ENCODE assay signal across 8 cellular contexts in the genomic region with DNA sequence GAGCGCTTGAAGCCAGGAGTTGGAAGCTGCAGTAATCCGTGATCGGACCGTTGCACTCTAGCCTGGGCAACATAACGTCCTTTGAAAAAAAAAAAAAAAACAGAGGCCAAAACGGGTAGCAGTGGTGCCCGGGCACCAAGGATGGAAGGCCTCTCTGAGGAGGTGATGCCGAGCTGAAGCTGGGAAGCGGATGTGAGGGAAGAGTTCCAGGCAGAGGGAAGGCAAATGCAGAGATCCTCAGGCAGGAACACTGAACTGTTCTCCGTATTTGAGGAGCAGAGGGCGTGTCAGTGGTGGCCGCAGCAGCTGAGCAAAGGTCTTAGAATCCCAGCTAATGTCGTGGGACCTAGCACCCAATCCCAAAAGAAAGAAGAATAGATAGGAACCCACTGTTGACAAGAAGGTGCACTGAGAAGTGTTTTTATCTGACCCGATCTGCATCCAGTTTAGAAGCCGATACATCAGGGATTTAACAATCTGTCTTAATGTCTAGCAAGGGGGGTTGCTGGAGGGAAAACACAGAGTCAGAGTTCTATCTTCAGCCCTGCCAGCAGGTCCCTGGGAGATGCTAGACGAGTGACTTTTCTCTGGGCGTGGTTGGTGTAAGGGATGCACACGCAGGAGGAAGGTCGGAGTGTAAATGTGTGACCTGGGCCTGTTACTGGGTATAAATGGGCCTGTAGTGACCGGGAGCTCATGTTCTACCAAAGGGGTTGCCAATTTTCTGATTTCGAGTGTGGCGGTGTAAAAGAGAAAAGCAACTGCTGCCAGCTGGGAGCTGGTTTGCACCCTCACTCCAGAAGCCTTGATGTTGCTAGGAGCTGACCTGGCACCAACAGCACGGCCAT. TPM values are rescaled to one million over a fixed set of nuclear protein-coding genes. Genes with fewer than 3 reads are reported as not detected.
DNase-seq lines count a peak whose midpoint lies in the region; ATAC-seq and TF ChIP-seq lines count a peak whose summit lies in the region.

No MANE protein-coding gene starts in this region.

- H3K4me2 ChIP-seq in MM.1S (ENCODE audit: low read depth, low read length): peak overlapping the region; percentile 92

- no peaks in the 10 kb centered on the region for H3K9me3 Mint-ChIP-seq in T-helper 2 cell treated with Interferon-gamma antibody and Interleukin-4, amounts not matched to agents 5 μg/mL and 100 μg/mL, for 36 hours

- ATAC-seq in HG02623 (IDR thresholded peaks at IDR 0.05; ENCODE audit: unreplicated experiment): no peak
- ATAC-seq in HG03442 (IDR thresholded peaks at IDR 0.05; ENCODE audit: unreplicated experiment): no peak

- no peaks in the 10 kb centered on the region for H3K27me3 ChIP-seq in MM.1S (replicated peaks; ENCODE audit: insufficient read depth, low read length)
- H3K27me3 ChIP-seq in skeletal muscle tissue (ENCODE audit: control insufficient read depth in 3 of 3, insufficient read depth in 3 of 3, low read length in 3 of 3): no peaks in the 10 kb centered on the region

- H3K9me3 ChIP-seq in MM.1S (replicated peaks; ENCODE audit: insufficient read depth, low read length): no peaks in the 10 kb centered on the region
- no peaks in the 10 kb centered on the region for H3K9me3 ChIP-seq in skeletal muscle tissue (ENCODE audit: control insufficient read depth in 3 of 3, low read length in 3 of 3)

- H3K9me2 ChIP-seq in MM.1S (replicated peaks; ENCODE audit: insufficient read depth, low read length): no peaks in the 10 kb centered on the region

- in situ Hi-C loops in astrocyte of the spinal cord (cut with HindIII; ENCODE audit: low sequenced_read_pairs): no loop called here

- DNase-seq in T-helper 2 cell treated with Interferon-gamma antibody and Interleukin-4, amounts not matched to agents 5 μg/mL and 100 μg/mL, for 36 hours (ENCODE audit: low spot score): no peak
- DNase-seq in T-helper 2 cell: no peak
- DNase-seq in MM.1S: no peak
- DNase-seq in astrocyte of the spinal cord (ENCODE audit: low read depth, low spot score): peak; percentile 31
- DNase-seq in iPS-NIHi11 (ENCODE audit: low spot score): peak; percentile 44

- H3F3A ChIP-seq in MM.1S (ENCODE audit: insufficient read depth, low read length): peaks cover 5% of the 10 kb centered on the region; the same call in 1 of the 2 replicates

- peaks cover 14% of the 10 kb centered on the region for H3K36me3 Mint-ChIP-seq in T-helper 2 cell treated with Interferon-gamma antibody and Interleukin-4, amounts not matched to agents 5 μg/mL and 100 μg/mL, for 36 hours (ENCODE audit: low read depth)

- TF ChIP-seq CTCF in MM.1S (IDR thresholded peaks at IDR 0.05; ENCODE audit: low read length) (no peak), astrocyte of the spinal cord (IDR thresholded peaks at IDR 0.05; ENCODE audit: low read depth, low read length) (no peak)

- H3K4me1 Mint-ChIP-seq in T-helper 2 cell treated with Interferon-gamma antibody and Interleukin-4, amounts not matched to agents 5 μg/mL and 100 μg/mL, for 36 hours (ENCODE audit: low read depth): peaks cover 29% of the 10 kb centered on the region

- H2AFZ ChIP-seq in MM.1S (ENCODE audit: low read length): peak overlapping the region; percentile 92

- H3K4me3 Mint-ChIP-seq in T-helper 2 cell treated with Interferon-gamma antibody and Interleukin-4, amounts not matched to agents 5 μg/mL and 100 μg/mL, for 36 hours: peak overlapping the region; percentile 94

- peak overlapping the region; percentile 80 for H3K9ac ChIP-seq in MM.1S (ENCODE audit: low read length)
- peak overlapping the region; percentile 71 to 92 (median 75) for H3K9ac ChIP-seq in skeletal muscle tissue (ENCODE audit: low read depth in 1 of 3, low read length in 3 of 3)

- H3K4me1 ChIP-seq in MM.1S (ENCODE audit: low read length) (0 out of 2 replicates have a peak, but pooled peaks cover 7% of the 10 kb centered on the region), skeletal muscle tissue (ENCODE audit: control insufficient read depth in 3 of 3, insufficient read depth in 3 of 3, low read length in 3 of 3) (peaks cover 18 to 29% (median 19%) of the 10 kb centered on the region in 3 donors)

- H3K36me3 ChIP-seq in MM.1S (replicated peaks; ENCODE audit: insufficient read depth, low read length) (no peaks in the 10 kb centered on the region), skeletal muscle tissue (ENCODE audit: control insufficient read depth in 3 of 3, insufficient read depth in 3 of 3, low read length in 3 of 3) (peaks cover 0 to 7% (median 5%) of the 10 kb centered on the region in 3 donors)

- peaks cover 17% of the 10 kb centered on the region for H3K79me2 ChIP-seq in MM.1S (ENCODE audit: low read length)

- H3K27ac Mint-ChIP-seq in T-helper 2 cell treated with Interferon-gamma antibody and Interleukin-4, amounts not matched to agents 5 μg/mL and 100 μg/mL, for 36 hours: peak overlapping the region; percentile 94

- peak overlapping the region; percentile 92 for H3K4me3 ChIP-seq in MM.1S (ENCODE audit: low read length)
- peak overlapping the region; percentile 80 for H3K4me3 ChIP-seq in astrocyte of the spinal cord (ENCODE audit: low read depth, low read length)
- H3K4me3 ChIP-seq in skeletal muscle tissue (ENCODE audit: low read length in 3 of 3): peak overlapping the region; percentile 80 to 95 (median 89)

- H4K20me1 ChIP-seq in MM.1S (ENCODE audit: insufficient read depth, low read length): no peaks in the 10 kb centered on the region

- H3K27ac ChIP-seq in MM.1S (ENCODE audit: low read length): peak overlapping the region; percentile 63; the same call in 1 of the 2 replicates
- peak overlapping the region; percentile 67 for H3K27ac ChIP-seq in skeletal muscle tissue (ENCODE audit: low read depth, low read length)

- H3K27me3 Mint-ChIP-seq in T-helper 2 cell treated with Interferon-gamma antibody and Interleukin-4, amounts not matched to agents 5 μg/mL and 100 μg/mL, for 36 hours (ENCODE audit: low read depth): no peaks in the 10 kb centered on the region

RNA-seq across cellular contexts. Expression of gene KCTD13, which starts 0.9 kb away (rescaled TPM):
- 4.2 TPM for total RNA-seq in skeletal muscle tissue

RNA-seq across cellular contexts. Expression of gene ASPHD1, which starts 26.6 kb away (rescaled TPM):
- total RNA-seq in skeletal muscle tissue: not detected

RNA-seq across cellular contexts. Expression of gene SEZ6L2, which starts 27.5 kb away (rescaled TPM):
- 2.1 TPM for total RNA-seq in skeletal muscle tissue

RNA-seq across cellular contexts. Expression of gene TMEM219, which starts 35.0 kb away (rescaled TPM):
- total RNA-seq in skeletal muscle tissue: 35.0 TPM

RNA-seq across cellular contexts. Expression of gene TAOK2, which starts 46.8 kb away (rescaled TPM):
- total RNA-seq in skeletal muscle tissue: 35.0 TPM

Comparison
In these comparisons a context has a peak if more than half of its experiments do, and no peak if none do; other contexts are left out.
1. DNase-seq: peak in astrocyte of the spinal cord (single experiment) and iPS-NIHi11 (single experiment); none in T-helper 2 cell treated with Interferon-gamma antibody and Interleukin-4, amounts not matched to agents 5 μg/mL and 100 μg/mL, for 36 hours (single experiment), T-helper 2 cell (0 of 5) and MM.1S (single experiment).
2. Peak in every context shown above with its lines, with median percentiles within 50 percentile points of each other: H3K4me3 ChIP-seq.